35 cellular contexts compared by ENCODE assay signal in the genomic region with DNA sequence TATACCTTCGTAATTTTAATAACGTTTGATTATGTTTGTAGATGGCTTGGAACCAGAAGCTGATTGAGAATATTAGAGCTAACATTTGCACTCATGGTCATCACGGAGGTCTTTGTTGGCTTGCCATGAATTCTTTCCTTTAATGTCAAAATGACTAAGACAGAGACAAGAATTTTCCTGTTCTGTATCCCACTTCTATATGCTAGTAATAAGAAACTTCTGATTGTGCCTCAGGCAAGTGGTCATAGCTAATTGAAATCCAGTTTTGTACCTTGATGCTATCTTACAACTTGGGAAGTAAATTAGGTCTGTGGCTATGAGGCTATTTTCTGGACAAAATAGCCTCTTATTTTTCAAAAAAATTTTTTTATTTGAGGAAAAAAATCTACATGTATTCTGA.
"Had no signal": no experiment of that assay in that cellular context is flagged by ENCODE, and none has a peak within 500 bp of the region (broad histone marks: within the 10 kb centered on the region; RNA-seq: fewer than 3 reads in every experiment).

No MANE protein-coding gene starts in this region.

- H3K27me3 Mint-ChIP-seq: activated B cell treated with CpG ODN at 0.5 μM for 24 hours; activated CD4-positive, alpha-beta memory T cell treated with anti-CD3 and anti-CD28 coated beads for 36 hours; activated CD4-positive, alpha-beta T cell treated with anti-CD3 and anti-CD28 coated beads, Interleukin-2, amount 10 ng/mL, durations not matched to agents 24 days and 14 days; activated CD8-positive, alpha-beta T cell treated with anti-CD3 and anti-CD28 coated beads for 36 hours; activated T-helper 17 cell treated with anti-CD3 and anti-CD28 coated beads, Interleukin-2, amount 50 U/mL, for 72 hours; brain; central memory CD8-positive, alpha-beta T cell had no signal

- H3K9me3 ChIP-seq: adrenal gland, ascending aorta had no signal

- H3K4me1 ChIP-seq: adrenal gland, ascending aorta had no signal

- H3K4me3 ChIP-seq: adrenal gland, ascending aorta, cardiac muscle cell had no signal

- H3K4me3 Mint-ChIP-seq: activated B cell treated with CpG ODN at 0.5 μM for 24 hours; activated CD4-positive, alpha-beta memory T cell treated with anti-CD3 and anti-CD28 coated beads for 36 hours; activated CD4-positive, alpha-beta T cell treated with anti-CD3 and anti-CD28 coated beads, Interleukin-2, amount 10 ng/mL, durations not matched to agents 24 days and 14 days; activated CD8-positive, alpha-beta T cell treated with anti-CD3 and anti-CD28 coated beads for 36 hours; activated naive CD4-positive, alpha-beta T cell treated with anti-CD3 and anti-CD28 coated beads for 36 hours; activated naive CD8-positive, alpha-beta T cell treated with anti-CD3 and anti-CD28 coated beads for 36 hours; activated T-cell treated with anti-CD3 and anti-CD28 coated beads, Interleukin-2, amount 50 U/mL, for 4 hours; activated T-cell treated with anti-CD3 and anti-CD28 coated beads, Interleukin-2, amount 50 U/mL, for 72 hours; activated T-helper 1 cell treated with anti-CD3 and anti-CD28 coated beads, Interleukin-12 subunit alpha, Interleukin-12 subunit beta, Interleukin-2, Interleukin-4 antibody, amounts not matched to agents 30 ng/mL and 10 ng/mL and 1 ng/mL, durations not matched to agents 14 hours and 24 hours and 36 hours; activated T-helper 17 cell treated with anti-CD3 and anti-CD28 coated beads, Interleukin-2, amount 50 U/mL, for 72 hours; brain; central memory CD8-positive, alpha-beta T cell; T-helper 1 cell treated with Interleukin-12 subunit alpha and Interleukin-12 subunit beta and Interleukin-4 antibody, amounts not matched to agents 30 μg/mL and 1 μg/mL, for 36 hours; T-helper 2 cell treated with Interferon-gamma antibody and Interleukin-4, amounts not matched to agents 5 μg/mL and 100 μg/mL, for 36 hours had no signal

- H3K4me1 Mint-ChIP-seq: activated B cell treated with CpG ODN at 0.5 μM for 24 hours; activated CD4-positive, alpha-beta T cell treated with anti-CD3 and anti-CD28 coated beads, Interleukin-2, amount 10 ng/mL, durations not matched to agents 24 days and 14 days; activated naive CD8-positive, alpha-beta T cell treated with anti-CD3 and anti-CD28 coated beads for 36 hours; activated T-helper 17 cell treated with anti-CD3 and anti-CD28 coated beads, Interleukin-2, amount 50 U/mL, for 72 hours; central memory CD8-positive, alpha-beta T cell had no signal

- H3K27me3 ChIP-seq: adrenal gland, ascending aorta, cardiac muscle cell had no signal

- H3K36me3 ChIP-seq: adrenal gland, ascending aorta, cardiac muscle cell had no signal

- H3K27ac Mint-ChIP-seq: activated B cell treated with CpG ODN at 0.5 μM for 24 hours; activated CD4-positive, alpha-beta memory T cell treated with anti-CD3 and anti-CD28 coated beads for 36 hours; activated CD4-positive, alpha-beta T cell treated with anti-CD3 and anti-CD28 coated beads, Interleukin-2, amount 10 ng/mL, durations not matched to agents 24 days and 14 days; activated CD8-positive, alpha-beta T cell treated with anti-CD3 and anti-CD28 coated beads for 36 hours; activated naive CD4-positive, alpha-beta T cell treated with anti-CD3 and anti-CD28 coated beads for 36 hours; activated naive CD4-positive, alpha-beta T cell treated with anti-CD3 and anti-CD28 coated beads, Interleukin-2, amount 50 U/mL, for 72 hours; activated naive CD8-positive, alpha-beta T cell treated with anti-CD3 and anti-CD28 coated beads for 36 hours; activated T-cell treated with anti-CD3 and anti-CD28 coated beads, Interleukin-2, amount 50 U/mL, for 72 hours; activated T-helper 1 cell treated with anti-CD3 and anti-CD28 coated beads, Interleukin-12 subunit alpha, Interleukin-12 subunit beta, Interleukin-2, Interleukin-4 antibody, amounts not matched to agents 30 ng/mL and 10 ng/mL and 1 ng/mL, durations not matched to agents 14 hours and 24 hours and 36 hours; activated T-helper 17 cell treated with anti-CD3 and anti-CD28 coated beads, Interleukin-2, amount 50 U/mL, for 72 hours; brain; T-helper 1 cell treated with Interleukin-12 subunit alpha and Interleukin-12 subunit beta and Interleukin-4 antibody, amounts not matched to agents 30 μg/mL and 1 μg/mL, for 36 hours; T-helper 2 cell treated with Interferon-gamma antibody and Interleukin-4, amounts not matched to agents 5 μg/mL and 100 μg/mL, for 36 hours had no signal

- ATAC-seq: activated CD8-positive, alpha-beta T cell treated with anti-CD3 and anti-CD28 coated beads for 36 hours; activated naive CD4-positive, alpha-beta T cell treated with anti-CD3 and anti-CD28 coated beads, Interleukin-2, amount 50 U/mL, for 72 hours; activated T-cell treated with anti-CD3 and anti-CD28 coated beads, Interleukin-2, amount 50 U/mL, for 4 hours; activated T-cell treated with anti-CD3 and anti-CD28 coated beads, Interleukin-2, amount 50 U/mL, for 72 hours; activated T-helper 17 cell treated with anti-CD3 and anti-CD28 coated beads, Interleukin-2, amount 50 U/mL, for 72 hours had no signal

- H3K36me3 Mint-ChIP-seq: activated CD4-positive, alpha-beta memory T cell treated with anti-CD3 and anti-CD28 coated beads for 36 hours; activated naive CD4-positive, alpha-beta T cell treated with anti-CD3 and anti-CD28 coated beads, Interleukin-2, amount 50 U/mL, for 72 hours; activated naive CD8-positive, alpha-beta T cell treated with anti-CD3 and anti-CD28 coated beads for 36 hours had no signal

- H3K9me3 Mint-ChIP-seq: activated B cell treated with CpG ODN at 0.5 μM for 24 hours; activated CD4-positive, alpha-beta T cell treated with anti-CD3 and anti-CD28 coated beads, Interleukin-2, amount 10 ng/mL, durations not matched to agents 24 days and 14 days; activated CD8-positive, alpha-beta T cell treated with anti-CD3 and anti-CD28 coated beads for 36 hours; activated T-cell treated with anti-CD3 and anti-CD28 coated beads, Interleukin-2, amount 50 U/mL, for 4 hours; activated T-cell treated with anti-CD3 and anti-CD28 coated beads, Interleukin-2, amount 50 U/mL, for 72 hours; activated T-helper 1 cell treated with anti-CD3 and anti-CD28 coated beads, Interleukin-12 subunit alpha, Interleukin-12 subunit beta, Interleukin-2, Interleukin-4 antibody, amounts not matched to agents 30 ng/mL and 10 ng/mL and 1 ng/mL, durations not matched to agents 14 hours and 24 hours and 36 hours; central memory CD8-positive, alpha-beta T cell; T-helper 1 cell treated with Interleukin-12 subunit alpha and Interleukin-12 subunit beta and Interleukin-4 antibody, amounts not matched to agents 30 μg/mL and 1 μg/mL, for 36 hours; T-helper 2 cell treated with Interferon-gamma antibody and Interleukin-4, amounts not matched to agents 5 μg/mL and 100 μg/mL, for 36 hours had no signal

- DNase-seq: activated B cell treated with CpG ODN at 0.5 μM for 24 hours; activated CD4-positive, alpha-beta memory T cell treated with anti-CD3 and anti-CD28 coated beads for 36 hours; activated CD4-positive, alpha-beta T cell treated with anti-CD3 and anti-CD28 coated beads for 4 hours; activated CD4-positive, alpha-beta T cell treated with anti-CD3 and anti-CD28 coated beads, Interleukin-2, amount 10 ng/mL, durations not matched to agents 24 days and 14 days; activated CD4-positive, alpha-beta T cell treated with anti-CD3 and anti-CD28 coated beads, Interleukin-2, amount 50 U/mL, for 1 hour; activated CD4-positive, alpha-beta T cell treated with anti-CD3 and anti-CD28 coated beads, Interleukin-2, amount 50 U/mL, for 4 hours; activated CD4-positive, CD25-positive, alpha-beta regulatory T cell treated with anti-CD3 and anti-CD28 coated beads, Interleukin-2, amount 50 U/mL, for 72 hours; activated CD8-positive, alpha-beta memory T cell treated with anti-CD3 and anti-CD28 coated beads, Interleukin-2, amount 50 U/mL, for 4 hours; activated CD8-positive, alpha-beta T cell treated with anti-CD3 and anti-CD28 coated beads for 36 hours; activated effector memory CD4-positive, alpha-beta T cell treated with anti-CD3 and anti-CD28 coated beads, Interleukin-2, amount 50 U/mL, for 16 hours; activated gamma-delta T cell treated with Interleukin-2 at 50 U/mL for 16 hours; activated naive CD4-positive, alpha-beta T cell; activated naive CD4-positive, alpha-beta T cell treated with anti-CD3 and anti-CD28 coated beads for 36 hours; activated naive CD4-positive, alpha-beta T cell treated with anti-CD3 and anti-CD28 coated beads, Interleukin-2, amount 50 U/mL, for 16 hours; activated naive CD8-positive, alpha-beta T cell treated with anti-CD3 and anti-CD28 coated beads for 36 hours; activated T-cell treated with anti-CD3 and anti-CD28 coated beads for 4 hours; activated T-cell treated with anti-CD3 and anti-CD28 coated beads, Interleukin-2, amount 50 U/mL, for 1 hour; activated T-cell treated with anti-CD3 and anti-CD28 coated beads, Interleukin-2, amount 50 U/mL, for 4 hours; activated T-cell treated with anti-CD3 and anti-CD28 coated beads, Interleukin-2, amount 50 U/mL, for 72 hours; adrenal gland; amniotic stem cell; caudate nucleus; cerebellar nuclear complex; T-helper 2 cell; T-helper 9 cell had no signal

- H3K27ac ChIP-seq: adrenal gland, ascending aorta, cardiac muscle cell, VCaP had no signal
